ENCODE assay signal across 16 cellular contexts in the genomic region with DNA sequence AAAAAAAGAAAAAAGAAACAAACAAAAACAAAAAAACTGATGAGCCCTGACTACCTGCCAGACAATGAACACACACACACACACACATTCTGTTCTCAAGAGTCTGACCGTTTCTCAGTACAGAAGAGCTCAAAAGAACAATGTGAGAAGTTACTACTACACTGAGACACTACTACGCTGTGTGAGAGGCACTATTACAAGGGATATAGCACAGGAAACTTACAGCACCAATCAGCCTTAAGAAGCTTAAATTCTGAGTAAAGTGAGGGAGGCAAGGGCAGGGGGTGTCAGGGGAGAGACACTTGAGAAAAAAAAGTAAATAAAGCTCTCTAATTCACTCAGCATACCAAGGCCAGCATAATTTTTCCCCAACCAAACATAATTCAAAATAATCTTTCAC.
"Had no signal": no experiment of that assay in that cellular context is flagged by ENCODE, and none has a peak within 500 bp of the region (broad histone marks: within the 10 kb centered on the region; RNA-seq: fewer than 3 reads in every experiment).

No MANE protein-coding gene starts in this region.

- H3K27ac Mint-ChIP-seq: stimulated activated naive B cell treated with anti-CD40 and anti-IgM and Interleukin-4, amounts not matched to agents 10 μg/mL and 1 μg/mL and 100 μg/mL, for 72 hours had no signal

- DNase-seq: activated CD4-positive, CD25-positive, alpha-beta regulatory T cell treated with anti-CD3 and anti-CD28 coated beads, Interleukin-2, amount 50 U/mL, for 72 hours; activated CD8-positive, alpha-beta memory T cell treated with anti-CD3 and anti-CD28 coated beads for 24 hours; activated effector memory CD4-positive, alpha-beta T cell treated with anti-CD3 and anti-CD28 coated beads, Interleukin-2, amount 50 U/mL, for 16 hours; amygdala; effector memory CD4-positive, alpha-beta T cell; hippocampal formation; lower lobe of right lung; midbrain; occipital lobe; psoas muscle; spleen; stimulated activated CD4-positive, alpha-beta T cell treated with anti-CD3 and anti-CD28 coated beads, Interleukin-1b, Interleukin-23, amount 100 ng/mL, for 48 hours; stimulated activated naive B cell treated with anti-CD40 and anti-IgM and Interleukin-4, amounts not matched to agents 10 μg/mL and 1 μg/mL and 100 μg/mL, for 72 hours had no signal

- H3K27me3 Mint-ChIP-seq: brain; stimulated activated naive B cell treated with anti-CD40 and anti-IgM and Interleukin-4, amounts not matched to agents 10 μg/mL and 1 μg/mL and 100 μg/mL, for 72 hours had no signal

- H3K9me3 Mint-ChIP-seq: activated naive CD4-positive, alpha-beta T cell treated with anti-CD3 and anti-CD28 coated beads, Interleukin-2, amount 50 U/mL, for 72 hours; stimulated activated naive B cell treated with anti-CD40 and anti-IgM and Interleukin-4, amounts not matched to agents 10 μg/mL and 1 μg/mL and 100 μg/mL, for 72 hours had no signal

- H3K4me3 Mint-ChIP-seq: brain; stimulated activated naive B cell treated with anti-CD40 and anti-IgM and Interleukin-4, amounts not matched to agents 10 μg/mL and 1 μg/mL and 100 μg/mL, for 72 hours had no signal

- ATAC-seq: activated naive CD4-positive, alpha-beta T cell treated with anti-CD3 and anti-CD28 coated beads, Interleukin-2, amount 50 U/mL, for 72 hours; psoas muscle; sciatic nerve; stimulated activated naive B cell treated with anti-CD40 and anti-IgM and Interleukin-4, amounts not matched to agents 10 μg/mL and 1 μg/mL and 100 μg/mL, for 72 hours had no signal
